Comparison of ENCODE assay signal across 12 cellular contexts in the genomic region with DNA sequence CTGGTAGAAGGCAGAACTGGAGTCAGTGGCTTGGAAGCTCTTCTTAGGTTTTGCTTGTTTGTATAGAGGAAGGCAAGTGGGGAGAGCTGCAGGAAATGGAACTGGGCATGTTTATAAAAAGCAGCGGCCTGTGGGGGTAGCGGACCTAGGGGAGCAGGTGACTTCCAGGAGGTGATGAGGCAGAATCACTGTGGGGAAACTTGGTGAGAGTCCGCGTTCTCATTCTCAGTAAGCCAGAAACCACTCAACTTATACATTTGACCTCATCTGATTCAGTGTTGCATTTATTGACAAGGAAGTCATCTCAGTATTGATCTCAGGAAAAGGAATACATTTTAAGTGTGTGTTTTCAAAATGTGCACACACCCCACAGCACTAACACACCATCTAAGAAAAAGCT.
A peak's percentile ranks its signal among the peaks of the same experiment; 100 is the strongest.
DNase-seq lines count a peak whose midpoint lies in the region; ATAC-seq and TF ChIP-seq lines count a peak whose summit lies in the region.
"Had no signal": no experiment of that assay in that cellular context is flagged by ENCODE, and none has a peak within 500 bp of the region (broad histone marks: within the 10 kb centered on the region; RNA-seq: fewer than 3 reads in every experiment).

No MANE protein-coding gene starts in this region.

- no peak for TF ChIP-seq CTCF in GM20000 (IDR thresholded peaks at IDR 0.05; ENCODE audit: extremely low read depth, missing control alignments)
- no peak for TF ChIP-seq CTCF in uterus (IDR thresholded peaks at IDR 0.05)

- no peaks in the 10 kb centered on the region for H3K36me3 ChIP-seq in uterus

- H3K4me3 ChIP-seq in uterus: no peak overlapping the region
- H3K4me3 ChIP-seq: K562 had no signal

- no peaks in the 10 kb centered on the region for H3K4me1 ChIP-seq in uterus

- ATAC-seq in GM18511 (IDR thresholded peaks at IDR 0.05; ENCODE audit: unreplicated experiment): peak; percentile 81
- peak; percentile 81 for ATAC-seq in HG02973 (IDR thresholded peaks at IDR 0.05; ENCODE audit: unreplicated experiment)
- ATAC-seq: effector memory CD8-positive, alpha-beta T cell; K562; T-cell had no signal

- H3K27ac ChIP-seq in uterus: no peak overlapping the region

- H3K27me3 ChIP-seq in uterus: no peaks in the 10 kb centered on the region

- intact Hi-C loops in uterus (cut with DNase I; ENCODE audit: low total_unique reads): no loop called here

- H3K9me3 ChIP-seq in uterus: no peaks in the 10 kb centered on the region

- peak; percentile 49 for DNase-seq in GM20000 (ENCODE audit: low spot score)
- DNase-seq in SHP77 (lab: John Stamatoyannopoulos, UW): peak; percentile 35 to 39
- DNase-seq in SIG-M5 (lab: John Stamatoyannopoulos, UW): no peak
- DNase-seq in COLO829 (ENCODE audit: low spot score): no peak
- DNase-seq in NCI-H748 treated with DMSO at 0.1 percent for 48 hours (lab: John Stamatoyannopoulos, UW): no peak
- DNase-seq in uterus: no peak
- DNase-seq: effector memory CD8-positive, alpha-beta T cell; NCI-H524; T-cell had no signal

- no peak for TF ChIP-seq POLR2A in uterus (IDR thresholded peaks at IDR 0.05)

Comparison
In these comparisons a context has a peak if more than half of its experiments do, and no peak if none do; other contexts are left out.
1. DNase-seq: peak in GM20000 (single experiment) and SHP77 (2 of 2); none in SIG-M5 (single experiment), COLO829 (single experiment), NCI-H748 treated with DMSO at 0.1 percent for 48 hours (single experiment) and uterus (0 of 2).